ENCODE assay signal across 8 cellular contexts in genomic region chr1:192580351-192580962, GRCh38. TPM values are rescaled to one million over a fixed set of nuclear protein-coding genes. Genes with fewer than 3 reads are reported as not detected.
A peak's percentile ranks its signal among the peaks of the same experiment; 100 is the strongest.
DNase-seq lines count a peak whose midpoint lies in the region; ATAC-seq and TF ChIP-seq lines count a peak whose summit lies in the region.

No MANE protein-coding gene starts in this region.

- TF ChIP-seq CTCF in AG10803 (conservative IDR thresholded peaks at IDR 0.05; ENCODE audit: low read length) (peak; percentile 68), GM12875 (IDR thresholded peaks at IDR 0.05; ENCODE audit: borderline replicate concordance, insufficient read depth, low read depth, low read length) (peak; percentile 32; the same call in 1 of the 2 replicates), mesothelial cell of epicardium (IDR thresholded peaks at IDR 0.05; ENCODE audit: unreplicated experiment) (no peak)

- H3K27me3 Mint-ChIP-seq in mesothelial cell of epicardium (ENCODE audit: low read depth): no peaks in the 10 kb centered on the region

- peak; percentile 32 for ATAC-seq in HG02623 (IDR thresholded peaks at IDR 0.05; ENCODE audit: unreplicated experiment)

- H3K9ac ChIP-seq in NT2/D1 (ENCODE audit: insufficient read length, low read depth): no peak overlapping the region

- H3K36me3 ChIP-seq in NT2/D1 (ENCODE audit: insufficient read depth, insufficient read length, low read length): no peaks in the 10 kb centered on the region

- no peaks in the 10 kb centered on the region for H3K36me3 Mint-ChIP-seq in mesothelial cell of epicardium

- H3K27ac Mint-ChIP-seq in mesothelial cell of epicardium: peak overlapping the region; percentile 60

- no peaks in the 10 kb centered on the region for H3K27me3 ChIP-seq in NT2/D1 (ENCODE audit: insufficient read depth, insufficient read length)

- H3K4me3 Mint-ChIP-seq in mesothelial cell of epicardium: no peak overlapping the region

- no peaks in the 10 kb centered on the region for H3K4me1 ChIP-seq in NT2/D1 (ENCODE audit: insufficient read depth, insufficient read length)

- H3K9me3 Mint-ChIP-seq in mesothelial cell of epicardium: no peaks in the 10 kb centered on the region

- H3K4me3 ChIP-seq in AG10803 (ENCODE audit: low read length) (no peak overlapping the region), GM12875 (ENCODE audit: low read depth, low read length) (no peak overlapping the region), NT2/D1 (ENCODE audit: insufficient read length, low read depth) (no peak overlapping the region)

- peaks cover 27% of the 10 kb centered on the region for H3K4me1 Mint-ChIP-seq in mesothelial cell of epicardium

- DNase-seq in AG10803 (ENCODE audit: low read depth) (peak; percentile 73), NT2/D1 (ENCODE audit: low read depth, low spot score) (peak; percentile 18), cerebellar cortex (ENCODE audit: low spot score) (peak; percentile 57), mesothelial cell of epicardium (ENCODE audit: low spot score in 2 of 2, unreplicated experiment in 2 of 2) (no peak), T-helper 9 cell (no peak), NCI-H2029 (lab: John Stamatoyannopoulos, UW) (no peak)

- H3K9me3 ChIP-seq in NT2/D1 (ENCODE audit: insufficient read depth, low read length): no peaks in the 10 kb centered on the region

RNA-seq across cellular contexts. Expression of gene RGS1, which starts 4.9 kb away (rescaled TPM):
- total RNA-seq in mesothelial cell of epicardium: 0.38 to 0.40 TPM in 2 of 3 replicates, not detected in the other

RNA-seq across cellular contexts. Expression of gene RGS13, which starts 55.5 kb away (rescaled TPM):
- 1.1 to 1.8 TPM (median 1.2 TPM) in 3 replicates for total RNA-seq in mesothelial cell of epicardium

Comparison
In these comparisons a context has a peak if more than half of its experiments do, and no peak if none do; other contexts are left out.
1. DNase-seq: peak in AG10803 (single experiment), NT2/D1 (single experiment) and cerebellar cortex (single experiment); none in mesothelial cell of epicardium (0 of 2), T-helper 9 cell (single experiment) and NCI-H2029 (single experiment).